ENCODE assay signal across 10 cellular contexts in genomic region chr2:17821535-17822451, GRCh38. TPM values are rescaled to one million over a fixed set of nuclear protein-coding genes. Genes with fewer than 3 reads are reported as not detected.
DNase-seq lines count a peak whose midpoint lies in the region; ATAC-seq and TF ChIP-seq lines count a peak whose summit lies in the region.
"Had no signal": no experiment of that assay in that cellular context is flagged by ENCODE, and none has a peak within 500 bp of the region (broad histone marks: within the 10 kb centered on the region; RNA-seq: fewer than 3 reads in every experiment).

No MANE protein-coding gene starts in this region.

- peak overlapping the region; percentile 36 for H3K27ac Mint-ChIP-seq in activated CD4-positive, alpha-beta memory T cell treated with anti-CD3 and anti-CD28 coated beads, Interleukin-2, amount 10 ng/mL, durations not matched to agents 7 days and 5 days
- no peak overlapping the region for H3K27ac Mint-ChIP-seq in activated CD4-positive, alpha-beta memory T cell treated with anti-CD3 and anti-CD28 coated beads for 36 hours

- H3K36me3 Mint-ChIP-seq in activated CD4-positive, alpha-beta memory T cell treated with anti-CD3 and anti-CD28 coated beads, Interleukin-2, amount 10 ng/mL, durations not matched to agents 7 days and 5 days (ENCODE audit: low read depth), result no peaks in the 10 kb centered on the region
- no peaks in the 10 kb centered on the region for H3K36me3 Mint-ChIP-seq in activated CD4-positive, alpha-beta memory T cell treated with anti-CD3 and anti-CD28 coated beads for 36 hours

- H3K4me1 Mint-ChIP-seq in activated CD4-positive, alpha-beta memory T cell treated with anti-CD3 and anti-CD28 coated beads, Interleukin-2, amount 10 ng/mL, durations not matched to agents 7 days and 5 days, result peaks cover 16% of the 10 kb centered on the region
- H3K4me1 Mint-ChIP-seq in activated CD4-positive, alpha-beta memory T cell treated with anti-CD3 and anti-CD28 coated beads for 36 hours (ENCODE audit: low read depth), result no peaks in the 10 kb centered on the region

- H3K4me1 ChIP-seq in thoracic aorta (ENCODE audit: control insufficient read depth in 1 of 2, low read depth in 2 of 2) (peaks cover 14 to 39% of the 10 kb centered on the region in 2 donors), Peyer's patch (no peaks in the 10 kb centered on the region)

- TF ChIP-seq CTCF in choroid plexus epithelial cell (conservative IDR thresholded peaks at IDR 0.05; ENCODE audit: low read depth, low read length), result no peak
- no peak for TF ChIP-seq CTCF in thoracic aorta (IDR thresholded peaks at IDR 0.05)
- TF ChIP-seq CTCF in Peyer's patch (IDR thresholded peaks at IDR 0.05), result no peak

- CTCF ChIA-PET in activated CD4-positive, alpha-beta memory T cell treated with anti-CD3 and anti-CD28 coated beads, Interleukin-2, amount 10 ng/mL, durations not matched to agents 7 days and 5 days (lab: Charles Lee), result interaction anchor here (0.9 to 1.6 kb wide), 2 partner anchors 8 to 12 kb away, joined by 3 to 6 read pairs; no protein-coding TSS in a partner anchor
- CTCF ChIA-PET in activated CD4-positive, alpha-beta memory T cell treated with anti-CD3 and anti-CD28 coated beads for 36 hours (lab: Charles Lee), result interaction anchor here (0.7 to 1.3 kb wide), 2 partner anchors 102 to 159 kb away, joined by 3 read pairs; no protein-coding TSS in a partner anchor

- no peaks in the 10 kb centered on the region for H3K36me3 ChIP-seq in thoracic aorta
- H3K36me3 ChIP-seq in Peyer's patch, result no peaks in the 10 kb centered on the region

- intact Hi-C loops in activated CD4-positive, alpha-beta memory T cell treated with anti-CD3 and anti-CD28 coated beads for 36 hours (cut with micrococcal nuclease), result no loop called here

- peaks cover 28% of the 10 kb centered on the region for H3K27me3 Mint-ChIP-seq in activated CD4-positive, alpha-beta memory T cell treated with anti-CD3 and anti-CD28 coated beads, Interleukin-2, amount 10 ng/mL, durations not matched to agents 7 days and 5 days
- peaks cover 19% of the 10 kb centered on the region for H3K27me3 Mint-ChIP-seq in activated CD4-positive, alpha-beta memory T cell treated with anti-CD3 and anti-CD28 coated beads for 36 hours

- no peaks in the 10 kb centered on the region for H3K9me3 Mint-ChIP-seq in activated CD4-positive, alpha-beta memory T cell treated with anti-CD3 and anti-CD28 coated beads, Interleukin-2, amount 10 ng/mL, durations not matched to agents 7 days and 5 days
- H3K9me3 Mint-ChIP-seq in activated CD4-positive, alpha-beta memory T cell treated with anti-CD3 and anti-CD28 coated beads for 36 hours, result no peaks in the 10 kb centered on the region

- peak; percentile 32 for ATAC-seq in HG03060 (IDR thresholded peaks at IDR 0.05; ENCODE audit: low read depth, unreplicated experiment)
- ATAC-seq in thoracic aorta (ENCODE audit: insufficient number of reproducible peaks, low FRiP score, low read depth), result no peak

- H3K4me3 ChIP-seq in choroid plexus epithelial cell (ENCODE audit: low read depth, low read length) (no peak overlapping the region), thoracic aorta (no peak overlapping the region), Peyer's patch (no peak overlapping the region)

- no peak for TF ChIP-seq POLR2A in Peyer's patch (IDR thresholded peaks at IDR 0.05)

- POLR2A ChIA-PET in activated CD4-positive, alpha-beta memory T cell treated with anti-CD3 and anti-CD28 coated beads, Interleukin-2, amount 10 ng/mL, durations not matched to agents 7 days and 5 days (lab: Charles Lee), result no interaction called here
- POLR2A ChIA-PET in activated CD4-positive, alpha-beta memory T cell treated with anti-CD3 and anti-CD28 coated beads for 36 hours (lab: Charles Lee), result no interaction called here

- H3K9me3 ChIP-seq in thoracic aorta (no peaks in the 10 kb centered on the region), Peyer's patch (no peaks in the 10 kb centered on the region)

- peak overlapping the region; percentile 11 to 44 for H3K27ac ChIP-seq in thoracic aorta
- peak overlapping the region in 1 of 4 donors; percentile 38 for H3K27ac ChIP-seq in Peyer's patch

- DNase-seq in activated CD4-positive, alpha-beta memory T cell treated with anti-CD3 and anti-CD28 coated beads, Interleukin-2, amount 10 ng/mL, durations not matched to agents 7 days and 5 days, result no peak
- no peak for DNase-seq in activated CD4-positive, alpha-beta memory T cell treated with anti-CD3 and anti-CD28 coated beads for 36 hours
- DNase-seq in choroid plexus epithelial cell (ENCODE audit: low read depth) (peak; percentile 30), thoracic aorta (ENCODE audit: low spot score) (no peak), Kasumi-1 (lab: John Stamatoyannopoulos, UW) (no peak), Peyer's patch (no peak), T1000 (lab: John Stamatoyannopoulos, UW) (no peak)
- DNase-seq: AML-193, NCI-H774 had no signal

- H3K4me3 Mint-ChIP-seq in activated CD4-positive, alpha-beta memory T cell treated with anti-CD3 and anti-CD28 coated beads, Interleukin-2, amount 10 ng/mL, durations not matched to agents 7 days and 5 days, result no peak overlapping the region
- no peak overlapping the region for H3K4me3 Mint-ChIP-seq in activated CD4-positive, alpha-beta memory T cell treated with anti-CD3 and anti-CD28 coated beads for 36 hours

- H3K27me3 ChIP-seq in thoracic aorta (replicated peaks; ENCODE audit: insufficient read depth), result no peaks in the 10 kb centered on the region
- H3K27me3 ChIP-seq in Peyer's patch, result no peaks in the 10 kb centered on the region

RNA-seq across cellular contexts. Expression of gene MSGN1, which starts 5.5 kb away (rescaled TPM):
- not detected for total RNA-seq in activated CD4-positive, alpha-beta memory T cell treated with anti-CD3 and anti-CD28 coated beads, Interleukin-2, amount 10 ng/mL, durations not matched to agents 7 days and 5 days
- not detected for total RNA-seq in activated CD4-positive, alpha-beta memory T cell treated with anti-CD3 and anti-CD28 coated beads for 36 hours
- total RNA-seq in thoracic aorta (not detected), Peyer's patch (not detected)

RNA-seq across cellular contexts. Expression of gene KCNS3, which starts 56.7 kb away (rescaled TPM):
- not detected for total RNA-seq in activated CD4-positive, alpha-beta memory T cell treated with anti-CD3 and anti-CD28 coated beads, Interleukin-2, amount 10 ng/mL, durations not matched to agents 7 days and 5 days
- total RNA-seq in activated CD4-positive, alpha-beta memory T cell treated with anti-CD3 and anti-CD28 coated beads for 36 hours, result under 1 TPM; 0.17 to 0.19 TPM
- total RNA-seq in thoracic aorta (10 to 100 TPM; 30.3 to 33.6 TPM), Peyer's patch (10 to 100 TPM in 3 of 4 donors, 1 to 10 TPM in 1; 1.6 to 76.7 (median 12.7) TPM)
